3 cellular contexts compared by ENCODE assay signal in the genomic region with DNA sequence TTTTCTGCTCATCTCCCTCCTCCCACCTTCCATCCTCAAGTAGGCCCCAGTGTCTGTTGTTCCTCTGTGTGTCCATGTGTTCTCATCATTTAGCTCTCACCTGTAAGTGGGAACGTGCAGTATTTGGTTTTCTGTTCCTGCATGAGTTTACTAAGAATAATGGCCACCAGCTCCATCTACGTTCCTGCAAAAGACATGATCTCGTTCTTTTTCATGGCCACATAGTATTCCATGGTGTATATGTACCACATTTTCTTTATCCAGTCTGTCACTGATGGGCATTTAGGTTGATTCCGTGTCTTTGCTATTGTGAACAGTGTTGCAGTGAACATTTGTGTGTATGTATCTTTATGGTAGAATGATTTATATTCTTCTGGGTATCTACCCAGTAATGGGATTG. TPM values are rescaled to one million over a fixed set of nuclear protein-coding genes. Genes with fewer than 3 reads are reported as not detected.
DNase-seq lines count a peak whose midpoint lies in the region; ATAC-seq, FAIRE-seq and TF ChIP-seq lines count a peak whose summit lies in the region.
"Not testable (repeated sequence)": the region's sequence is repeated elsewhere in the genome, so short reads cannot be mapped to it uniquely, and the experiment has no call there.

No MANE protein-coding gene starts in this region.

- not testable (repeated sequence) for FAIRE-seq in K562 (lab: Jason Lieb, UNC)

- not testable (repeated sequence) for TF ChIP-seq POLR2A in K562 (conservative IDR thresholded peaks at IDR 0.05)

- H3K9me1 ChIP-seq in K562 (ENCODE audit: control insufficient read depth, insufficient read depth, low read length), result not testable (repeated sequence)

- not testable (repeated sequence) for TF ChIP-seq EP300 in K562 (IDR thresholded peaks at IDR 0.05; ENCODE audit: low read length)

- not testable (repeated sequence) for TF ChIP-seq CTCF in HEK293 (tag by site-specific recombination; IDR thresholded peaks at IDR 0.05); K562 (IDR thresholded peaks at IDR 0.05 in 2 of 3, conservative IDR thresholded peaks at IDR 0.05 in 1 of 3; ENCODE audit: insufficient read depth in 2 of 3, low read depth in 1 of 3, low read length in 3 of 3)

- H3K4me2 ChIP-seq in K562 (ENCODE audit: insufficient read depth, low read length), result not testable (repeated sequence)

- intact Hi-C loops in K562 (cut with micrococcal nuclease), result not testable (repeated sequence)

- BruUV-seq in K562 (replicated peaks; lab: Mats Ljungman, UMichigan), result not testable (repeated sequence)

- not testable (repeated sequence) for H3K79me2 ChIP-seq in K562 (ENCODE audit: control insufficient read depth, insufficient read depth, low read length)

- not testable (repeated sequence) for H3K27me3 ChIP-seq in K562 (ENCODE audit: control insufficient read depth in 2 of 2, insufficient read depth in 2 of 2, low read length in 2 of 2)

- H2AFZ ChIP-seq in K562 (ENCODE audit: low read depth, low read length), result not testable (repeated sequence)

- H4K20me1 ChIP-seq in K562 (replicated peaks; ENCODE audit: control insufficient read depth, insufficient read depth, low read length), result not testable (repeated sequence)

- in situ Hi-C loops in K562 (cut with MboI), result not testable (repeated sequence)

- not testable (repeated sequence) for DNase-seq in K562 (ENCODE audit: extremely low read depth in 1 of 4, low spot score in 3 of 4)

- H3K27ac ChIP-seq in HEK293 (ENCODE audit: extremely low read depth, low read depth, low read length); K562 (ENCODE audit: extremely low read depth, low read depth, low read length): not testable (repeated sequence)

- not testable (repeated sequence) for TF ChIP-seq RAD21 in K562 (CRISPR knock-in tag; conservative IDR thresholded peaks at IDR 0.05 in 1 of 2, IDR thresholded peaks at IDR 0.05 in 1 of 2)

- H3K4me3 ChIP-seq in HEK293 (ENCODE audit: low read depth, low read length); K562: not testable (repeated sequence)

- not testable (repeated sequence) for H3K9me3 ChIP-seq in HEK293 (ENCODE audit: control insufficient read depth, insufficient read depth, low read depth, low read length); K562 (replicated peaks; ENCODE audit: control insufficient read depth, insufficient read depth, low read depth, low read length)

- H3K4me1 ChIP-seq in HEK293 (ENCODE audit: control insufficient read depth, insufficient read depth, low read length); K562 (replicated peaks in 1 of 2; ENCODE audit: control insufficient read depth in 2 of 2, insufficient read depth in 2 of 2, low read length in 2 of 2): not testable (repeated sequence)

- WGBS in K562 (ENCODE audit: insufficient coverage, low coverage, missing lambda C conversion rate), result 20% methylated on average over 4 of the region's 4 CpGs

- not testable (repeated sequence) for ATAC-seq in SK-N-SH treated with all-trans-retinoic acid at 6 μM for 48 hours, K562

- POLR2A ChIA-PET in HEK293 (lab: Yijun Ruan, JAX) (interaction anchor here (1.0 to 4.4 kb wide), 2 partner anchors 10 to 28 kb away, joined by 3 to 32 read pairs; a partner anchor contains a TSS), K562 (lab: Yijun Ruan, JAX) (interaction anchor here (1.3 to 5.4 kb wide), 4 partner anchors 8 to 28 kb away, joined by 4 to 41 read pairs (median 4); a partner anchor contains a TSS)

- H3K36me3 ChIP-seq in HEK293 (ENCODE audit: control insufficient read depth in 2 of 2, insufficient read depth in 1 of 2, low read length in 2 of 2); K562 (ENCODE audit: control insufficient read depth, insufficient read depth, low read length): not testable (repeated sequence)

- H3K9ac ChIP-seq in K562 (ENCODE audit: insufficient read depth in 1 of 2, low read depth in 2 of 2, low read length in 2 of 2), result not testable (repeated sequence)

- CTCF ChIA-PET in HEK293 (lab: Yijun Ruan, JAX), result interaction anchor here (0.6 to 1.2 kb wide), 2 partner anchors 28 to 42 kb away, joined by 3 to 4 read pairs; no protein-coding TSS in a partner anchor
- CTCF ChIA-PET in K562 (lab: Yijun Ruan, JAX; ENCODE audit: low intra/inter-chr PET ratio), result not testable (repeated sequence)

TF ChIP-seq in HEK293, 187 proteins besides CTCF, POLR2A, EP300 and RAD21:
- TF ChIP-seq ZNF146 (tag by site-specific recombination; IDR thresholded peaks at IDR 0.05), result peak; percentile 77

TF ChIP-seq in SK-N-SH treated with all-trans-retinoic acid at 6 μM for 48 hours, 23 proteins besides CTCF, POLR2A, EP300 and RAD21:
- TF ChIP-seq ZNF8 (CRISPR knock-in tag; IDR thresholded peaks at IDR 0.05), result 0 out of 2 replicates have a peak, but pooled peaks have one; percentile 36

TF ChIP-seq in K562, 482 proteins besides CTCF, POLR2A, EP300 and RAD21:
- TF ChIP-seq ZNF146 (CRISPR knock-in tag; IDR thresholded peaks at IDR 0.05; ENCODE audit: unreplicated experiment), result peak; percentile 65

RNA-seq across cellular contexts. Expression of a gene that starts 21.0 kb away (rescaled TPM):
- 26.1 and 84.9 TPM in 2 replicates for total RNA-seq in K562 (2011; cell fraction: chromatin; rRNA removed; ENCODE audit: low replicate concordance)
- total RNA-seq in K562 (2011; cell fraction: nucleolus; rRNA removed), result 23.5 and 32.0 TPM in 2 replicates
- 45.8 and 55.1 TPM in 2 replicates for total RNA-seq in K562 (2011; cell fraction: nucleoplasm; rRNA removed)
- total RNA-seq in K562 (2014; rRNA removed) (12.4 and 17.3 TPM in 2 replicates), K562 (2014; rRNA removed; fragmentation: Illumina TruSeq; extraction: Trizol) (27.7 and 28.3 TPM in 2 replicates), K562 (2015; rRNA removed; fragmentation: Illumina TruSeq; extraction: Trizol) (24.6 and 28.6 TPM in 2 replicates), K562 (2021) (26.9 and 29.6 TPM in 2 replicates)
- polyA plus RNA-seq in K562 (2011; rRNA removed) (59.1 and 70.7 TPM in 2 replicates), K562 (2014; fragmentation: Illumina TruSeq; extraction: Trizol) (23.3 and 25.7 TPM in 2 replicates), K562 (2014; fragmentation: Nextera tagmentation; extraction: Ambion mirVana) (10 to 100 TPM; 21.3 to 25.1 TPM), K562 (2014; rRNA removed) (26.8 and 30.1 TPM in 2 replicates)
- polyA plus RNA-seq in K562 (2011; cell fraction: cytosol; rRNA removed), result 22.8 and 36.5 TPM in 2 replicates
- 130 and 149 TPM in 2 replicates for polyA plus RNA-seq in K562 (2011; cell fraction: nucleus; rRNA removed)
- 20.0 and 25.3 TPM in 2 replicates for polyA plus RNA-seq in K562 (2012)
- 64.4 and 67.8 TPM in 2 replicates for polyA minus RNA-seq in K562 (2011; rRNA and poly(A)+ RNA removed)
- 22.4 and 27.6 TPM in 2 replicates for polyA minus RNA-seq in K562 (2011; cell fraction: cytosol; rRNA and poly(A)+ RNA removed)
- 46.0 and 95.5 TPM in 2 replicates for polyA minus RNA-seq in K562 (2011; cell fraction: nucleus; rRNA and poly(A)+ RNA removed)

RNA-seq across cellular contexts. Expression of a gene that starts 28.2 kb away (rescaled TPM):
- 653 and 1,130 TPM in 2 replicates for total RNA-seq in K562 (2011; cell fraction: chromatin; rRNA removed; ENCODE audit: low replicate concordance)
- 356 and 378 TPM in 2 replicates for total RNA-seq in K562 (2011; cell fraction: nucleolus; rRNA removed)
- 459 and 505 TPM in 2 replicates for total RNA-seq in K562 (2011; cell fraction: nucleoplasm; rRNA removed)
- total RNA-seq in K562 (2014; rRNA removed) (428 and 733 TPM in 2 replicates), K562 (2014; rRNA removed; fragmentation: Illumina TruSeq; extraction: Trizol) (481 and 499 TPM in 2 replicates), K562 (2015; rRNA removed; fragmentation: Illumina TruSeq; extraction: Trizol) (719 and 734 TPM in 2 replicates), K562 (2021) (790 and 801 TPM in 2 replicates)
- polyA plus RNA-seq in K562 (2011; rRNA removed) (449 and 646 TPM in 2 replicates), K562 (2014; fragmentation: Illumina TruSeq; extraction: Trizol) (663 and 762 TPM in 2 replicates), K562 (2014; fragmentation: Nextera tagmentation; extraction: Ambion mirVana) (100 to 1,000 TPM; 206 to 683 TPM), K562 (2014; rRNA removed) (351 and 385 TPM in 2 replicates)
- 153 and 186 TPM in 2 replicates for polyA plus RNA-seq in K562 (2011; cell fraction: cytosol; rRNA removed)
- polyA plus RNA-seq in K562 (2011; cell fraction: nucleus; rRNA removed), result 421 and 579 TPM in 2 replicates
- 338 and 520 TPM in 2 replicates for polyA plus RNA-seq in K562 (2012)
- 865 and 1,047 TPM in 2 replicates for polyA minus RNA-seq in K562 (2011; rRNA and poly(A)+ RNA removed)
- polyA minus RNA-seq in K562 (2011; cell fraction: cytosol; rRNA and poly(A)+ RNA removed), result 467 and 888 TPM in 2 replicates
- 266 and 377 TPM in 2 replicates for polyA minus RNA-seq in K562 (2011; cell fraction: nucleus; rRNA and poly(A)+ RNA removed)
